ENCODE assay signal across 8 cellular contexts in genomic region chr9:14312721-14313377, GRCh38. TPM values are rescaled to one million over a fixed set of nuclear protein-coding genes. Genes with fewer than 3 reads are reported as not detected.
DNase-seq lines count a peak whose midpoint lies in the region; ATAC-seq and TF ChIP-seq lines count a peak whose summit lies in the region.

No MANE protein-coding gene starts in this region.

- no peak overlapping the region for H3K27ac Mint-ChIP-seq in CD4-positive, alpha-beta T cell

- no peak for TF ChIP-seq CTCF in CD4-positive, alpha-beta T cell (IDR thresholded peaks at IDR 0.05)
- TF ChIP-seq CTCF in KMS-11 (conservative IDR thresholded peaks at IDR 0.05; ENCODE audit: low read depth, low read length) = no peak
- TF ChIP-seq CTCF in lower leg skin (IDR thresholded peaks at IDR 0.05) = no peak
- no peak for TF ChIP-seq CTCF in transverse colon (IDR thresholded peaks at IDR 0.05)
- TF ChIP-seq CTCF in GM13976 (IDR thresholded peaks at IDR 0.05; ENCODE audit: borderline replicate concordance, control extremely low read depth, extremely low read depth, insufficient read depth, missing control alignments) = no peak

- H3K4me3 ChIP-seq in KMS-11 (IDR thresholded peaks at IDR 0.05; ENCODE audit: insufficient read depth, low read depth, low read length) (no peak overlapping the region), lower leg skin (ENCODE audit: low read depth, poor library complexity, severe bottlenecking) (peak overlapping the region; percentile 78), transverse colon (peak overlapping the region; percentile 59 to 74 (median 70))

- TF ChIP-seq EP300 in transverse colon (IDR thresholded peaks at IDR 0.05; ENCODE audit: low read depth) = no peak

- no peaks in the 10 kb centered on the region for H4K20me1 ChIP-seq in KMS-11 (ENCODE audit: insufficient read depth)

- intact Hi-C loops in CD4-positive, alpha-beta T cell (cut with DNase I, micrococcal nuclease) = no loop called here
- intact Hi-C loops in lower leg skin (cut with DNase I; ENCODE audit: low total_unique reads) = no loop called here
- intact Hi-C loops in transverse colon (cut with DNase I; ENCODE audit: low total_unique reads) = loop anchor here (10.0 kb wide), 1 partner anchor 218 kb away; no protein-coding TSS in a partner anchor

- H2AFZ ChIP-seq in KMS-11 (ENCODE audit: low read depth) = peak overlapping the region; percentile 98; the same call in 1 of the 2 replicates

- CTCF ChIA-PET in CD4-positive, alpha-beta T cell (lab: Charles Lee) = no interaction called here

- H3K27me3 ChIP-seq in CD4-positive, alpha-beta T cell (ENCODE audit: control insufficient read depth, insufficient read depth, low read length) = peaks cover 65% of the 10 kb centered on the region
- H3K27me3 ChIP-seq in KMS-11 (ENCODE audit: insufficient read depth, low read depth) (peaks cover 19% of the 10 kb centered on the region), transverse colon (peaks cover 10% of the 10 kb centered on the region)

- H3K36me3 ChIP-seq in KMS-11 (ENCODE audit: insufficient read depth) = no peaks in the 10 kb centered on the region
- H3K36me3 ChIP-seq in transverse colon = no peaks in the 10 kb centered on the region

- H3K4me1 Mint-ChIP-seq in CD4-positive, alpha-beta T cell (ENCODE audit: low read depth) = peaks cover 31% of the 10 kb centered on the region

- H3K4me2 ChIP-seq in KMS-11 = peak overlapping the region; percentile 90

- in situ Hi-C loops in transverse colon (cut with MboI; ENCODE audit: low pct_ligation_motif_present in 1 of 4, low pct_unique_long_range_greater_than_20kb in 1 of 4, low sequenced_read_pairs in 3 of 4) = no loop called here
- in situ Hi-C loops in GM13976 (cut with MboI; ENCODE audit: low sequenced_read_pairs, unreplicated experiment) = no loop called here

- H3K9ac ChIP-seq in KMS-11 = no peak overlapping the region

- TF ChIP-seq POLR2A in lower leg skin (IDR thresholded peaks at IDR 0.05) (no peak), transverse colon (IDR thresholded peaks at IDR 0.05) (no peak)

- no peaks in the 10 kb centered on the region for H3K4me1 ChIP-seq in KMS-11 (ENCODE audit: low read depth, poor library complexity, severe bottlenecking)
- peaks cover 4 to 53% (median 18%) of the 10 kb centered on the region in 4 donors for H3K4me1 ChIP-seq in transverse colon

- peaks cover 83% of the 10 kb centered on the region for H3K27me3 Mint-ChIP-seq in CD4-positive, alpha-beta T cell

- H3K4me3 Mint-ChIP-seq in CD4-positive, alpha-beta T cell = peak overlapping the region; percentile 86

- no peaks in the 10 kb centered on the region for H3K79me2 ChIP-seq in KMS-11 (ENCODE audit: insufficient read depth, low read depth)

- H3K27ac ChIP-seq in CD4-positive, alpha-beta T cell (ENCODE audit: low read depth, low read length) = no peak overlapping the region
- H3K27ac ChIP-seq in KMS-11 = no peak overlapping the region
- H3K27ac ChIP-seq in cingulate gyrus (ENCODE audit: low read depth, low read length) = peak overlapping the region; percentile 83
- peak overlapping the region; percentile 91 to 97 (median 96) for H3K27ac ChIP-seq in transverse colon

- POLR2A ChIA-PET in CD4-positive, alpha-beta T cell (lab: Charles Lee) = no interaction called here

- H3K9me3 ChIP-seq in CD4-positive, alpha-beta T cell (ENCODE audit: control insufficient read depth, low read length) = no peaks in the 10 kb centered on the region
- no peaks in the 10 kb centered on the region for H3K9me3 ChIP-seq in transverse colon

- H3K36me3 Mint-ChIP-seq in CD4-positive, alpha-beta T cell (ENCODE audit: low read depth) = no peaks in the 10 kb centered on the region

- 1 to 3% methylated on average over 24 to 56 of the region's 56 CpGs for WGBS in lower leg skin, 2 donors
- 0 to 7% methylated on average over 1 to 33 of the region's 56 CpGs for WGBS in transverse colon (ENCODE audit: low coverage in 1 of 2), 2 donors

- no peaks in the 10 kb centered on the region for H3K9me3 Mint-ChIP-seq in CD4-positive, alpha-beta T cell

- no peak for ATAC-seq in CD4-positive, alpha-beta T cell (ENCODE audit: poor library complexity)
- no peak for ATAC-seq in HG02759 (IDR thresholded peaks at IDR 0.05; ENCODE audit: unreplicated experiment)

- DNase-seq in CD4-positive, alpha-beta T cell = no peak
- DNase-seq in lower leg skin (ENCODE audit: low spot score in 2 of 2) (no peak), transverse colon (peak; percentile 17), GM13976 (ENCODE audit: low spot score) (no peak)
- DNase-seq in activated naive CD4-positive, alpha-beta T cell treated with Interleukin-2 at 50 U/mL for 16 hours = no peak

RNA-seq across cellular contexts. Expression of gene NFIB, which starts 1.1 kb away (rescaled TPM):
- not detected for total RNA-seq in CD4-positive, alpha-beta T cell
- total RNA-seq in lower leg skin (100 to 1,000 TPM in 1 of 4 donors, 10 to 100 TPM in 3; 68.2 to 145 (median 78.6) TPM), transverse colon (100 to 1,000 TPM in 1 of 4 donors, 10 to 100 TPM in 3; 40.2 to 150 (median 83.7) TPM)

Comparison
In these comparisons a context has a peak if more than half of its experiments do, and no peak if none do; other contexts are left out.
1. H3K27ac ChIP-seq: peak in cingulate gyrus (single experiment) and transverse colon (4 of 4); none in CD4-positive, alpha-beta T cell (single experiment) and KMS-11 (single experiment).
2. RNA of gene NFIB, which starts 1.1 kb away (total RNA-seq): 40.2 to 150 TPM in transverse colon and 68.2 to 145 TPM in lower leg skin; not detected in CD4-positive, alpha-beta T cell; every median in the first group is over 10 times any median in the second.